In the genomic region with DNA sequence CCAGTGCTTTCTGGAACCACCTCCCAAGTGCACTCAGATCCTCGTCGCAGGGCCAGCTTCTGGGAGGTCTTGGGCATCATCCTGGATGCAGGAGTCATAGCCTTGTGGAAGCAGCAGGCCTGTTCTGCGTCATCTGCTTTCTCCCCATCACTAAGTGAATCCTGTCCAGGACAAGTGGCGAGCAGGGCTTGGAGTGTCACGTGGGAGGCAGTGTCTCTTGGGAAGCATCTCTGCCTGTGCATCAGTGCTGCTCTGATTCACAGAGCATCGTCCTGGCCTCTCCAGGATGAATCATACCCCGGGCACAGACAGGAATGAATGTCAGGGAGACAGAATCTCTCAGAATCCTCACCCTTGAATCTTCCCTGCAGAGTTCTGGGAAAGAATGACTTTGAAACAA, we compare ENCODE assay signal across 11 cellular contexts.
DNase-seq lines count a peak whose midpoint lies in the region; ATAC-seq and TF ChIP-seq lines count a peak whose summit lies in the region.
"Had no signal": no experiment of that assay in that cellular context is flagged by ENCODE, and none has a peak within 500 bp of the region (broad histone marks: within the 10 kb centered on the region; RNA-seq: fewer than 3 reads in every experiment).

No MANE protein-coding gene starts in this region.

- ATAC-seq in HG03521 (IDR thresholded peaks at IDR 0.05; ENCODE audit: unreplicated experiment): no peak
- ATAC-seq: naive thymus-derived CD4-positive, alpha-beta T cell had no signal

- DNase-seq in AG08396 (ENCODE audit: low spot score) (peak; percentile 41), NCI-H2171 treated with DMSO at 0.1 percent for 48 hours (lab: John Stamatoyannopoulos, UW) (peak; percentile 52), epithelial cell of esophagus (ENCODE audit: low read depth) (peak; percentile 50), middle frontal gyrus (ENCODE audit: extremely low spot score, low spot score) (peak; percentile 79), SIG-M5 treated with dmso at 0.1 percent for 504 hours (lab: John Stamatoyannopoulos, UW; ENCODE audit: unreplicated experiment) (no peak), iPS-NIHi7 (ENCODE audit: extremely low spot score) (no peak)
- no peak for DNase-seq in activated naive CD4-positive, alpha-beta T cell treated with anti-CD3 and anti-CD28 coated beads, Interleukin-2, amount 50 U/mL, for 16 hours
- DNase-seq: CD8-positive, alpha-beta memory T cell; naive thymus-derived CD4-positive, alpha-beta T cell had no signal

- no peak for TF ChIP-seq CTCF in epithelial cell of esophagus (IDR thresholded peaks at IDR 0.05; ENCODE audit: insufficient read depth, low read depth, low read length, missing control alignments)

- H3K4me3 ChIP-seq in epithelial cell of esophagus (ENCODE audit: low read length): no peak overlapping the region
- H3K4me3 ChIP-seq: HAP-1 had no signal

Comparison
In these comparisons a context has a peak if more than half of its experiments do, and no peak if none do; other contexts are left out.
1. DNase-seq: peak in AG08396 (single experiment), NCI-H2171 treated with DMSO at 0.1 percent for 48 hours (single experiment), epithelial cell of esophagus (single experiment) and middle frontal gyrus (single experiment); none in SIG-M5 treated with dmso at 0.1 percent for 504 hours (single experiment), activated naive CD4-positive, alpha-beta T cell treated with anti-CD3 and anti-CD28 coated beads, Interleukin-2, amount 50 U/mL, for 16 hours (single experiment) and iPS-NIHi7 (single experiment).